17 cellular contexts compared by ENCODE assay signal in the genomic region with DNA sequence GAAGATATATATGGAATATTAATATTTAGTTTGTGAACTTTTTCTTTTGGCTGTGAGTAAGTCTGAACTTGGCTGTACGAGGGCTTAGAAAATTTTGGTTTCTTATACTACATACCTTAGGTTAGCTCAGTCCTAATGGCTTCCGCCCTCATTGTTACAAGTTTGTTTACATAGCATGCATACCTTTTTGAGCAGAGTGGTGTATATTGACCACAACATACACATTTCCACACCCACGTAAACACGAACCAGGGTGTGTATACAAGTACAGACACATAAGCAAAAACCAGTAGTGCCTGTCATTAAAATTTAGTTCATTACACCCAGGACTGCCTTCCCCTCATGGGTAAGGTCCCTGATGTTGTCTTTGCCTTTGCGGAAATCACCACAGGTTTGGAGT.
DNase-seq lines count a peak whose midpoint lies in the region; ATAC-seq and TF ChIP-seq lines count a peak whose summit lies in the region.
"Had no signal": no experiment of that assay in that cellular context is flagged by ENCODE, and none has a peak within 500 bp of the region (broad histone marks: within the 10 kb centered on the region; RNA-seq: fewer than 3 reads in every experiment).

No MANE protein-coding gene starts in this region.

- H3K4me3 ChIP-seq in PC-3 (ENCODE audit: low read length): no peak overlapping the region
- H3K4me3 ChIP-seq: psoas muscle, suprapubic skin had no signal

- H3K79me2 ChIP-seq in PC-3 (ENCODE audit: low read length): no peaks in the 10 kb centered on the region

- DNase-seq in HFFc6: no peak
- DNase-seq in PC-3: peak; percentile 62
- no peak for DNase-seq in nephron progenitor cell
- DNase-seq in putamen (ENCODE audit: low spot score): no peak
- DNase-seq in NCI-H1694 treated with DMSO at 0.1 percent for 48 hours (lab: John Stamatoyannopoulos, UW): no peak
- DNase-seq: Caco-2; effector memory CD4-positive, alpha-beta T cell; NCI-H146; NK-92 treated with Interleukin-12 subunit alpha and Interleukin-12 subunit beta, amount 100 ng/mL, for 24 hours; psoas muscle; stimulated activated CD8-positive, alpha-beta memory T cell treated with anti-CD3 and anti-CD28 coated beads, Interleukin-4, amount 100 ng/mL, for 48 hours had no signal

- H3K4me1 ChIP-seq in PC-3 (ENCODE audit: insufficient read depth, low read length): peaks cover 15% of the 10 kb centered on the region; the same call in 1 of the 2 replicates
- H3K4me1 ChIP-seq: Caco-2, psoas muscle had no signal

- BruUV-seq in PC-3 (replicated peaks; lab: Mats Ljungman, UMichigan): no TSS peak

- H3K9me3 Mint-ChIP-seq in HFFc6 (no peaks in the 10 kb centered on the region), brain (no peaks in the 10 kb centered on the region), nephron progenitor cell (no peaks in the 10 kb centered on the region)
- H3K9me3 Mint-ChIP-seq: mesothelial cell of epicardium, neural crest cell had no signal

- ATAC-seq in PC-3: peak; percentile 89
- no peak for ATAC-seq in HG03280 (IDR thresholded peaks at IDR 0.05; ENCODE audit: unreplicated experiment)
- ATAC-seq: psoas muscle had no signal

- H3K4me3 Mint-ChIP-seq in HFFc6 (no peak overlapping the region), brain (no peak overlapping the region), nephron progenitor cell (no peak overlapping the region)
- H3K4me3 Mint-ChIP-seq: B cell, mesothelial cell of epicardium, neural crest cell had no signal

- intact Hi-C loops in PC-3 (cut with micrococcal nuclease): no loop called here

- no peak overlapping the region for H3K4me2 ChIP-seq in PC-3 (ENCODE audit: low read length)

- no peaks in the 10 kb centered on the region for H3K9me2 ChIP-seq in PC-3 (replicated peaks; ENCODE audit: low read length)

- POLR2A ChIA-PET in PC-3 (lab: Charles Lee; ENCODE audit: unreplicated experiment): no interaction called here

- H3K36me3 Mint-ChIP-seq in HFFc6 (ENCODE audit: low read depth) (peaks cover 71% of the 10 kb centered on the region), brain (peaks cover 22% of the 10 kb centered on the region), nephron progenitor cell (ENCODE audit: low read depth) (peaks cover 34% of the 10 kb centered on the region)

- no peaks in the 10 kb centered on the region for H3K9me3 ChIP-seq in PC-3 (ENCODE audit: low read length)
- H3K9me3 ChIP-seq: Caco-2, psoas muscle, suprapubic skin had no signal

- CTCF ChIA-PET in PC-3 (lab: Charles Lee): no interaction called here

- 0 out of 2 replicates have a peak overlapping the region, but pooled peaks have one; percentile 23 for H3K27ac Mint-ChIP-seq in HFFc6
- peak overlapping the region in 3 of 5 experiments; percentile 89 to 98 (median 91) for H3K27ac Mint-ChIP-seq in brain
- peak overlapping the region; percentile 86 for H3K27ac Mint-ChIP-seq in nephron progenitor cell
- H3K27ac Mint-ChIP-seq: B cell, mesothelial cell of epicardium had no signal

- peak overlapping the region; percentile 1; the same call in 1 of the 2 replicates for H3K27ac ChIP-seq in PC-3 (ENCODE audit: low read length)
- H3K27ac ChIP-seq: psoas muscle, suprapubic skin had no signal

- no peaks in the 10 kb centered on the region for H3F3A ChIP-seq in PC-3 (ENCODE audit: low read length, unreplicated experiment)

- TF ChIP-seq CTCF in HFFc6 (IDR thresholded peaks at IDR 0.05) (no peak), PC-3 (conservative IDR thresholded peaks at IDR 0.05; ENCODE audit: low read depth, low read length) (no peak), brain (conservative IDR thresholded peaks at IDR 0.05) (no peak), nephron progenitor cell (IDR thresholded peaks at IDR 0.05) (no peak)

- H3K27me3 ChIP-seq in PC-3 (ENCODE audit: low read length): no peaks in the 10 kb centered on the region
- H3K27me3 ChIP-seq: suprapubic skin had no signal

- H3K27me3 Mint-ChIP-seq in HFFc6 (ENCODE audit: insufficient read depth): peaks cover 2% of the 10 kb centered on the region; the same call in 1 of the 2 replicates
- no peaks in the 10 kb centered on the region for H3K27me3 Mint-ChIP-seq in brain
- H3K27me3 Mint-ChIP-seq in nephron progenitor cell (ENCODE audit: low read depth, poor library complexity): no peaks in the 10 kb centered on the region
- H3K27me3 Mint-ChIP-seq: B cell had no signal

- no peaks in the 10 kb centered on the region for H4K20me1 ChIP-seq in PC-3 (ENCODE audit: low read length)

- H2AFZ ChIP-seq in PC-3 (ENCODE audit: low read length): no peak overlapping the region

- H3K4me1 Mint-ChIP-seq in HFFc6 (ENCODE audit: low read depth) (peaks cover 49% of the 10 kb centered on the region), brain (peaks cover 52% of the 10 kb centered on the region), nephron progenitor cell (peaks cover 17% of the 10 kb centered on the region)
- H3K4me1 Mint-ChIP-seq: B cell had no signal

- H3K9ac ChIP-seq in PC-3 (ENCODE audit: low read length): no peak overlapping the region

- peaks cover 7% of the 10 kb centered on the region; the same call in 1 of the 2 replicates for H3K36me3 ChIP-seq in PC-3 (ENCODE audit: low read depth, low read length)

Comparison
In these comparisons a context has a peak if more than half of its experiments do, and no peak if none do; other contexts are left out.
1. H3K27ac Mint-ChIP-seq: peak in every context shown above with its lines; median percentile 91 in brain; 86 in nephron progenitor cell; 23 in HFFc6.